ENCODE assay signal across 1 cellular context in the genomic region with DNA sequence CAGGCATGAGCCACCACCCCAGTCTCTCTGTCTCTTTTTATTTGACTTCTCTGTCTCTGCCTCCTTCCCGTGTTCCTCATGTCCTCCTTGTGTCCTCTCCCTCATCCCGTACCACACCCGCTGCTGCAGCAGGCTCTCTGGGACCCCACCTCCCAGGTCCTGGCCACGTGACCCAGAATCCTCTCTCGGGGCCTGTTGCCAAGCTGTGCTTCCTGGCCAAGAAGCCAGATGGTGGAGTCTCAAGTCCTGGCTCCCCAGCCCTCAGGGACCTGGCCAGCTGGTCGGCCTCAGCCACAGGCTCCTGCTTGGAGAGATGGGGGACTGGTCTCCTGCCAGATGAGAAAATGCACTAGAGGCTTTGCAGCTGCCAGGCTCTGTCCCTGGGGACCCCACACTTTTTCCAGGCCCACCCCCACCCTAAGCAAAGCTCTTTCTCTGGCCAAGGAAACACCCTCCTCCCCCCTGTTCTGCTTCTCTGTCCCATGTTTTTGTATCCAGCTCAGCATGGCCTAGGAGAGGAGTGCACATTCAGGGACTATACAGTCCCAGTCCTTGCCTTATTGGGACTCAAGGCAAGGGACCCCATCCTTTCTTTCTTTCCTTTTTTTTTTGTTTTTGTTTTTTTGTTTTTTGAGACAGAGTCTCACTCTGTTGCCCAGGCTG.
TF ChIP-seq lines count a peak whose summit lies in the region.

No MANE protein-coding gene starts in this region.

TF ChIP-seq in WTC11, 78 proteins besides CTCF, POLR2A, EP300 and RAD21 (continued from another document):
- TF ChIP-seq, protein P1, sequence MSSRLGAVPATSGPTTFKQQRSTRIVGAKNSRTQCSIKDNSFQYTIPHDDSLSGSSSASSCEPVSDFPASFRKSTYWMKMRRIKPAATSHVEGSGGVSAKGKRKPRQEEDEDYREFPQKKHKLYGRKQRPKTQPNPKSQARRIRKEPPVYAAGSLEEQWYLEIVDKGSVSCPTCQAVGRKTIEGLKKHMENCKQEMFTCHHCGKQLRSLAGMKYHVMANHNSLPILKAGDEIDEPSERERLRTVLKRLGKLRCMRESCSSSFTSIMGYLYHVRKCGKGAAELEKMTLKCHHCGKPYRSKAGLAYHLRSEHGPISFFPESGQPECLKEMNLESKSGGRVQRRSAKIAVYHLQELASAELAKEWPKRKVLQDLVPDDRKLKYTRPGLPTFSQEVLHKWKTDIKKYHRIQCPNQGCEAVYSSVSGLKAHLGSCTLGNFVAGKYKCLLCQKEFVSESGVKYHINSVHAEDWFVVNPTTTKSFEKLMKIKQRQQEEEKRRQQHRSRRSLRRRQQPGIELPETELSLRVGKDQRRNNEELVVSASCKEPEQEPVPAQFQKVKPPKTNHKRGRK (CRISPR knock-in tag; IDR thresholded peaks at IDR 0.05; ENCODE audit: borderline replicate concordance), result no peak
- no peak for TF ChIP-seq ELF4 (CRISPR knock-in tag; IDR thresholded peaks at IDR 0.05; ENCODE audit: low read depth)
TF ChIP-seq in WTC11: peak in this region for 0.
